ENCODE assay signal across 20 cellular contexts in the genomic region with DNA sequence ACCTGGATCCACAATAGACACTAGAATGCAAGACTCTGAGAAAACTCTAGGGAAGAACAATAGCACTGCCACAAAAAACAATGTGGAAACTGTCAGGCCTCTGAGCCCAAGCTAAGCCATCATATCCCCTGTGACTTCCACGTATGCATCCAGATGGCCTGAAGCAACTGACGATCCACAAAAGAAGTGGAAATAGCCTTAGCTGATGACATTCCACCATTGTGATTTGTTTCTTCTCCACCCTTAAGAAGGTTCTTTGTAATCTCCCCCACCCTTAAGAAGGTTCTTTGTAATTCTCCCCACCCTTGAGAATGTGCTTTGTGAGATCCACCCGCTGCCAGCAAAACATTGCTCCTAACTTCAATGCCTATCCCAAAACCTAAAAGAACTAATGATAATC.
"Had no signal": no experiment of that assay in that cellular context is flagged by ENCODE, and none has a peak within 500 bp of the region (broad histone marks: within the 10 kb centered on the region; RNA-seq: fewer than 3 reads in every experiment).

No MANE protein-coding gene starts in this region.

- H3K27ac Mint-ChIP-seq: effector memory CD8-positive, alpha-beta T cell; memory B cell; natural killer cell treated with Interleukin-12 subunit alpha and Interleukin-12 subunit beta and Interleukin-15 and Interleukin-18, amount 100 ng/mL, for 72 hours; stimulated activated effector memory CD8-positive, alpha-beta T cell treated with anti-CD3 and anti-CD28 coated beads, Interleukin-12 subunit alpha, Interleukin-12 subunit beta, amount 100 ng/mL, for 72 hours had no signal

- H3K9me3 ChIP-seq: prostate gland, right atrium auricular region, thyroid gland had no signal

- H3K9me3 Mint-ChIP-seq: effector memory CD8-positive, alpha-beta T cell; natural killer cell treated with Interleukin-12 subunit alpha and Interleukin-12 subunit beta and Interleukin-15 and Interleukin-18, amount 100 ng/mL, for 72 hours; stimulated activated effector memory CD8-positive, alpha-beta T cell treated with anti-CD3 and anti-CD28 coated beads, Interleukin-12 subunit alpha, Interleukin-12 subunit beta, amount 100 ng/mL, for 72 hours had no signal

- H3K27me3 ChIP-seq: right atrium auricular region, thyroid gland had no signal

- H3K4me2 ChIP-seq: smooth muscle cell had no signal

- DNase-seq: dermis blood vessel endothelial cell; effector memory CD8-positive, alpha-beta T cell; head of caudate nucleus; nucleus accumbens; stimulated activated CD4-positive, alpha-beta T cell treated with anti-CD3 and anti-CD28 coated beads, Interleukin-12 subunit alpha, Interleukin-12 subunit beta, amount 100 ng/mL, for 4 hours; stimulated activated CD4-positive, alpha-beta T cell treated with anti-CD3 and anti-CD28 coated beads, Interleukin-1b, Interleukin-23, amount 100 ng/mL, for 48 hours; stimulated activated CD4-positive, alpha-beta T cell treated with anti-CD3 and anti-CD28 coated beads, Interleukin-4, amount 100 ng/mL, for 24 hours; stimulated activated naive CD4-positive, alpha-beta T cell treated with Interleukin-2 at 50 U/mL for 16 hours; stomach; thyroid gland; trophoblast cell had no signal

- H3K36me3 Mint-ChIP-seq: natural killer cell treated with Interleukin-12 subunit alpha and Interleukin-12 subunit beta and Interleukin-15 and Interleukin-18, amount 100 ng/mL, for 72 hours; stimulated activated effector memory CD8-positive, alpha-beta T cell treated with anti-CD3 and anti-CD28 coated beads, Interleukin-12 subunit alpha, Interleukin-12 subunit beta, amount 100 ng/mL, for 72 hours had no signal

- H3K4me1 ChIP-seq: prostate gland had no signal

- H3K4me3 Mint-ChIP-seq: effector memory CD8-positive, alpha-beta T cell; memory B cell; natural killer cell treated with Interleukin-12 subunit alpha and Interleukin-12 subunit beta and Interleukin-15 and Interleukin-18, amount 100 ng/mL, for 72 hours; stimulated activated effector memory CD8-positive, alpha-beta T cell treated with anti-CD3 and anti-CD28 coated beads, Interleukin-12 subunit alpha, Interleukin-12 subunit beta, amount 100 ng/mL, for 72 hours had no signal

- H3K27ac ChIP-seq: coronary artery, prostate gland, right atrium auricular region, stomach, thyroid gland had no signal

- ATAC-seq: effector memory CD8-positive, alpha-beta T cell; left lobe of liver; natural killer cell treated with Interleukin-12 subunit alpha and Interleukin-12 subunit beta and Interleukin-15 and Interleukin-18, amount 100 ng/mL, for 72 hours; sciatic nerve; stimulated activated effector memory CD8-positive, alpha-beta T cell treated with anti-CD3 and anti-CD28 coated beads, Interleukin-12 subunit alpha, Interleukin-12 subunit beta, amount 100 ng/mL, for 72 hours had no signal
